Comparison of ENCODE assay signal across 1 cellular context in genomic region chr7:55100962-55101327, GRCh38.
TF ChIP-seq lines count a peak whose summit lies in the region.

No MANE protein-coding gene starts in this region.

TF ChIP-seq in WTC11, 78 proteins besides CTCF, POLR2A, EP300 and RAD21 (continued from another document):
- TF ChIP-seq, protein P1, sequence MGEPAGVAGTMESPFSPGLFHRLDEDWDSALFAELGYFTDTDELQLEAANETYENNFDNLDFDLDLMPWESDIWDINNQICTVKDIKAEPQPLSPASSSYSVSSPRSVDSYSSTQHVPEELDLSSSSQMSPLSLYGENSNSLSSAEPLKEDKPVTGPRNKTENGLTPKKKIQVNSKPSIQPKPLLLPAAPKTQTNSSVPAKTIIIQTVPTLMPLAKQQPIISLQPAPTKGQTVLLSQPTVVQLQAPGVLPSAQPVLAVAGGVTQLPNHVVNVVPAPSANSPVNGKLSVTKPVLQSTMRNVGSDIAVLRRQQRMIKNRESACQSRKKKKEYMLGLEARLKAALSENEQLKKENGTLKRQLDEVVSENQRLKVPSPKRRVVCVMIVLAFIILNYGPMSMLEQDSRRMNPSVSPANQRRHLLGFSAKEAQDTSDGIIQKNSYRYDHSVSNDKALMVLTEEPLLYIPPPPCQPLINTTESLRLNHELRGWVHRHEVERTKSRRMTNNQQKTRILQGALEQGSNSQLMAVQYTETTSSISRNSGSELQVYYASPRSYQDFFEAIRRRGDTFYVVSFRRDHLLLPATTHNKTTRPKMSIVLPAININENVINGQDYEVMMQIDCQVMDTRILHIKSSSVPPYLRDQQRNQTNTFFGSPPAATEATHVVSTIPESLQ (CRISPR knock-in tag; IDR thresholded peaks at IDR 0.05), result no peak
- TF ChIP-seq PRDM15 (CRISPR knock-in tag; IDR thresholded peaks at IDR 0.05), result no peak
- no peak for TF ChIP-seq ERG (CRISPR knock-in tag; IDR thresholded peaks at IDR 0.05)
- TF ChIP-seq GTF2I (CRISPR knock-in tag; conservative IDR thresholded peaks at IDR 0.05), result no peak
TF ChIP-seq in WTC11: peak in this region for 0.
